ENCODE assay signal across 8 cellular contexts in genomic region chr9:137423001-137423809, GRCh38.
A peak's percentile ranks its signal among the peaks of the same experiment; 100 is the strongest.
DNase-seq lines count a peak whose midpoint lies in the region; ATAC-seq and TF ChIP-seq lines count a peak whose summit lies in the region.

A gene with protein sequence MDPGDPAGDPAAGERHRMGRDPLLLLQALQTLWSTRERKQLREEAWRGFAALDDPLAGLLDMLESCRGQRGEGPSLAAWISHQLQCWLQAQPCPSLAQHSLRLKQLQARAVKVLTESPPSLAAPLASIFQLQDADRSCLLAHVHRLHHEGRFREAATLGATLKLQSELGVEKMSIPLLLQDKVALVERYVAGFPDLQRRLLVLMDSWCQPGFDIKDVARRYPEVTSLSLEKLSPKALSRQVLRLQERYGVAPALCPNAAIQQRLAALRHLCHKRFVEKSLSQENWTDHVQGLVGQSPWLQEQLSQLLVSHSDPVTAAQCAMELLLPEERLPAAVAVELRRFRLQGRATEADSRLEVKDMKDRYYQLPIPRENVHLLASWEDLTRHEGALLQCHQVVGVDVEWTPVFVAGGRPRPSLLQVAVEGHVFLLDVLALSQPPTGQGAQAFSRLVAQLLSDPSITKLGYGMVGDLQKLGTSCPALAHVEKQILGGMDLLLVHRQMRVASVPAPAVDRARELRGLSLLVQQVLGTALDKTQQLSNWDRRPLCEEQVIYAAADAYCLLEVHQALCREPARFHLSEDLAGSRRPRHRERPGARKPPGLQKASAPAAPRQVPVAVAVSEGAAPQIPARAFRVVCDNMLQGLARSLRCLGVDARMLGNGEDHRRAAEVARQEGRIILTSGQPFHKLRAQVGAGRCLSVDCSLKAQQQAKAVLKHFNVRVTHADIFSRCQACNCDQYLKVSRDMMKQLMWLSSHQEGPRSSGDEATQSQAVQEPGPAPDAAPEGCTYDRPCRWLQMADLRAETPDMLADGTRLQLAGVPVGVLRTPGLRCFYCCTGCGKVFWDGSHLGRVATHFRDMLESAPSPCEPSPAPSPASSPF (minus strand): TSS chr9:137423162. CDS start chr9:137395357, 27,805 bp downstream.
A gene with protein sequence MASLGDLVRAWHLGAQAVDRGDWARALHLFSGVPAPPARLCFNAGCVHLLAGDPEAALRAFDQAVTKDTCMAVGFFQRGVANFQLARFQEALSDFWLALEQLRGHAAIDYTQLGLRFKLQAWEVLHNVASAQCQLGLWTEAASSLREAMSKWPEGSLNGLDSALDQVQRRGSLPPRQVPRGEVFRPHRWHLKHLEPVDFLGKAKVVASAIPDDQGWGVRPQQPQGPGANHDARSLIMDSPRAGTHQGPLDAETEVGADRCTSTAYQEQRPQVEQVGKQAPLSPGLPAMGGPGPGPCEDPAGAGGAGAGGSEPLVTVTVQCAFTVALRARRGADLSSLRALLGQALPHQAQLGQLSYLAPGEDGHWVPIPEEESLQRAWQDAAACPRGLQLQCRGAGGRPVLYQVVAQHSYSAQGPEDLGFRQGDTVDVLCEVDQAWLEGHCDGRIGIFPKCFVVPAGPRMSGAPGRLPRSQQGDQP (plus strand): TSS chr9:137423393. CDS start chr9:137423530, 137 bp downstream.

- peak within 1 kb of the TSS; percentile 52 for H3K4me3 ChIP-seq in AG09309 (ENCODE audit: control insufficient read depth, low read depth, low read length)

- ATAC-seq in GM18909 (IDR thresholded peaks at IDR 0.05; ENCODE audit: poor library complexity, unreplicated experiment) (peak; percentile 87), HG03139 (IDR thresholded peaks at IDR 0.05; ENCODE audit: unreplicated experiment) (peak; percentile 82)
- peak; percentile 86 to 92 for ATAC-seq in activated CD4-positive, CD25-positive, alpha-beta regulatory T cell treated with anti-CD3 and anti-CD28 coated beads, Interleukin-2, amount 50 U/mL, for 24 hours

- TF ChIP-seq CTCF in AG09309 (IDR thresholded peaks at IDR 0.05; ENCODE audit: control insufficient read depth, insufficient read depth, low read depth, low read length, missing control alignments): peak; percentile 48

- DNase-seq in AG09309 (ENCODE audit: low read depth) (peak; percentile 52), NCI-H226 (peak; percentile 84), cerebellar cortex (ENCODE audit: low spot score) (peak; percentile 85), kidney glomerular epithelial cell (lab: John Stamatoyannopoulos, UW) (peak; percentile 69)
- DNase-seq in stimulated activated CD4-positive, alpha-beta T cell treated with anti-CD3 and anti-CD28 coated beads, Interleukin-15, amount 100 ng/mL, for 24 hours: peak; percentile 96

Comparison
In these comparisons a context has a peak if more than half of its experiments do, and no peak if none do; other contexts are left out.
1. Peak in every context shown above with its lines: DNase-seq, ATAC-seq and H3K4me3 ChIP-seq.